Comparison of ENCODE assay signal across 9 cellular contexts in genomic region chr11:59174664-59175033, GRCh38. TPM values are rescaled to one million over a fixed set of nuclear protein-coding genes. Genes with fewer than 3 reads are reported as not detected.
DNase-seq lines count a peak whose midpoint lies in the region; ATAC-seq and TF ChIP-seq lines count a peak whose summit lies in the region.
"Had no signal": no experiment of that assay in that cellular context is flagged by ENCODE, and none has a peak within 500 bp of the region (broad histone marks: within the 10 kb centered on the region; RNA-seq: fewer than 3 reads in every experiment).

No MANE protein-coding gene starts in this region.

- H3K27ac Mint-ChIP-seq in activated B cell treated with CpG ODN at 0.5 μM for 24 hours, result peak overlapping the region; percentile 69

- BruUV-seq in HCT116 (replicated peaks; lab: Mats Ljungman, UMichigan), result TSS peak; percentile 22

- RAD21 ChIA-PET in HCT116 (lab: Charles Lee; ENCODE audit: low non-redundant PET in 1 of 2, low total read pairs in 2 of 2, uncharacterized antibody in 2 of 2, unreplicated experiment in 2 of 2), result no interaction called here

- peaks cover 38% of the 10 kb centered on the region for H3K4me1 Mint-ChIP-seq in activated B cell treated with CpG ODN at 0.5 μM for 24 hours

- CTCF ChIA-PET in HCT116 (lab: Charles Lee), result interaction anchor here (0.7 to 2.7 kb wide), 3 partner anchors 8 to 32 kb away, joined by 3 to 23 read pairs (median 3); no protein-coding TSS in a partner anchor
- CTCF ChIA-PET in activated B cell treated with CpG ODN at 0.5 μM for 24 hours (lab: Charles Lee), result interaction anchor here (0.7 to 9.0 kb wide), 5 partner anchors 10 to 90 kb away, joined by 3 to 102 read pairs (median 35); no protein-coding TSS in a partner anchor

- H3K4me3 Mint-ChIP-seq in activated B cell treated with CpG ODN at 0.5 μM for 24 hours, result peak overlapping the region; percentile 96

- H3K27ac ChIP-seq in HCT116 (ENCODE audit: low read depth, low read length) (no peak overlapping the region), smooth muscle cell (ENCODE audit: low read depth) (peak overlapping the region; percentile 85)

- H3K4me3 ChIP-seq in HCT116 (replicated peaks in 1 of 2; ENCODE audit: low read depth in 1 of 2, low read length in 2 of 2) (no peak overlapping the region), smooth muscle cell (peak overlapping the region; percentile 78)

- peaks cover 4% of the 10 kb centered on the region for H3K9me3 Mint-ChIP-seq in activated B cell treated with CpG ODN at 0.5 μM for 24 hours

- POLR2A ChIA-PET in HCT116 (lab: Charles Lee) (no interaction called here), activated B cell treated with CpG ODN at 0.5 μM for 24 hours (lab: Charles Lee) (interaction anchor here (0.6 to 6.4 kb wide), 6 partner anchors 8 to 597 kb away, joined by 3 to 70 read pairs (median 30); partner anchors contain the start of gene MPEG1)

- H3K9ac ChIP-seq in HCT116 (ENCODE audit: low read length), result no peak overlapping the region
- peak overlapping the region; percentile 68 for H3K9ac ChIP-seq in smooth muscle cell (ENCODE audit: low read depth)

- no peak for DNase-seq in HCT116 (ENCODE audit: low read depth, low spot score)
- no peak for DNase-seq in activated B cell treated with CpG ODN at 0.5 μM for 24 hours
- peak; percentile 70 for DNase-seq in kidney glomerular epithelial cell (lab: John Stamatoyannopoulos, UW)
- DNase-seq in smooth muscle cell (lab: John Stamatoyannopoulos, UW; ENCODE audit: unreplicated experiment), result no peak
- no peak for DNase-seq in HK-2 (ENCODE audit: unreplicated experiment)
- no peak for DNase-seq in NCI-H1048 (lab: John Stamatoyannopoulos, UW)
- DNase-seq: NCI-H1092 treated with DMSO at 0.1 percent for 48 hours had no signal

- intact Hi-C loops in HCT116 (cut with micrococcal nuclease), result no loop called here
- intact Hi-C loops in activated B cell treated with CpG ODN at 0.5 μM for 24 hours (cut with micrococcal nuclease), result loop anchor here (10.0 kb wide), 1 partner anchor 380 kb away; no protein-coding TSS in a partner anchor

- peaks cover 36% of the 10 kb centered on the region for H3K36me3 Mint-ChIP-seq in activated B cell treated with CpG ODN at 0.5 μM for 24 hours (ENCODE audit: low read depth)

- H3K4me2 ChIP-seq in HCT116 (ENCODE audit: low read length) (peak overlapping the region; percentile 98), smooth muscle cell (peak overlapping the region; percentile 98)

- TF ChIP-seq RAD21 in HCT116 (IDR thresholded peaks at IDR 0.05; ENCODE audit: low read depth), result no peak

- H2AFZ ChIP-seq in HCT116 (ENCODE audit: low read depth, low read length, poor library complexity, severe bottlenecking) (no peak overlapping the region), smooth muscle cell (ENCODE audit: low read depth) (no peak overlapping the region)

- ATAC-seq in HCT116, result no peak
- ATAC-seq in activated B cell treated with CpG ODN at 0.5 μM for 24 hours (ENCODE audit: low read depth), result no peak
- no peak for ATAC-seq in HG02763 (IDR thresholded peaks at IDR 0.05; ENCODE audit: unreplicated experiment)
- ATAC-seq in GM19351 (IDR thresholded peaks at IDR 0.05; ENCODE audit: unreplicated experiment), result no peak

- H3K9me2 ChIP-seq in HCT116 (ENCODE audit: insufficient read depth), result no peaks in the 10 kb centered on the region

- TF ChIP-seq CTCF in HCT116 (IDR thresholded peaks at IDR 0.05 in 2 of 3, conservative IDR thresholded peaks at IDR 0.05 in 1 of 3; ENCODE audit: borderline replicate concordance in 1 of 3, insufficient read depth in 1 of 3, low read depth in 2 of 3, low read length in 2 of 3), result no peak
- TF ChIP-seq CTCF in activated B cell treated with CpG ODN at 0.5 μM for 24 hours (IDR thresholded peaks at IDR 0.05), result no peak
- no peak for TF ChIP-seq CTCF in smooth muscle cell (IDR thresholded peaks at IDR 0.05; ENCODE audit: borderline replicate concordance, insufficient read depth, poor library complexity, severe bottlenecking)

- H3K9me3 ChIP-seq in HCT116 (ENCODE audit: control insufficient read depth in 1 of 2, insufficient read depth in 1 of 2, low read depth in 1 of 2, low read length in 2 of 2) (no peaks in the 10 kb centered on the region), smooth muscle cell (replicated peaks; ENCODE audit: low read depth) (no peaks in the 10 kb centered on the region)

- H3K27me3 Mint-ChIP-seq in activated B cell treated with CpG ODN at 0.5 μM for 24 hours, result no peaks in the 10 kb centered on the region

- WGBS in smooth muscle cell (ENCODE audit: low lambda C conversion rate), result 41% methylated on average over 7 of the region's 7 CpGs

- H3K27me3 ChIP-seq in HCT116 (ENCODE audit: insufficient read depth, low read length) (no peaks in the 10 kb centered on the region), smooth muscle cell (ENCODE audit: low read depth) (no peaks in the 10 kb centered on the region)

- H4K20me1 ChIP-seq in HCT116 (ENCODE audit: insufficient read depth), result no peaks in the 10 kb centered on the region
- H4K20me1 ChIP-seq in smooth muscle cell (ENCODE audit: low read depth), result peaks cover 13% of the 10 kb centered on the region

- H3K36me3 ChIP-seq in HCT116 (ENCODE audit: control insufficient read depth in 1 of 2, insufficient read depth in 2 of 2, low read length in 2 of 2) (no peaks in the 10 kb centered on the region), smooth muscle cell (ENCODE audit: low read depth) (no peaks in the 10 kb centered on the region)

- no peaks in the 10 kb centered on the region for H3K79me2 ChIP-seq in HCT116 (ENCODE audit: insufficient read depth, low read length)
- H3K79me2 ChIP-seq in smooth muscle cell (ENCODE audit: low read depth), result peaks cover 20% of the 10 kb centered on the region

- no peak for TF ChIP-seq POLR2A in HCT116 (IDR thresholded peaks at IDR 0.05; ENCODE audit: borderline replicate concordance, extremely low read depth, insufficient read depth, insufficient read length)

- H3K4me1 ChIP-seq in HCT116 (ENCODE audit: control insufficient read depth in 1 of 2, insufficient read depth in 2 of 2, low read length in 2 of 2), result peaks cover 14 to 39% of the 10 kb centered on the region in 2 experiments; a peak in 3 of 4 replicates
- H3K4me1 ChIP-seq in smooth muscle cell (ENCODE audit: low read depth), result peaks cover 31% of the 10 kb centered on the region

- H3F3A ChIP-seq in smooth muscle cell (ENCODE audit: low read depth), result peaks cover 12% of the 10 kb centered on the region

TF ChIP-seq in HCT116, 20 proteins besides CTCF, POLR2A, EP300 and RAD21 (continues in another document):
- TF ChIP-seq ZBTB33 (IDR thresholded peaks at IDR 0.05; ENCODE audit: extremely low read depth, insufficient replicate concordance, low read length) (no peak), SIN3A (IDR thresholded peaks at IDR 0.05; ENCODE audit: low read depth) (no peak), JUND (IDR thresholded peaks at IDR 0.05) (no peak), EZH2phosphoT487 (IDR thresholded peaks at IDR 0.05; ENCODE audit: borderline replicate concordance) (no peak), MAX (IDR thresholded peaks at IDR 0.05) (no peak), CBX3 (IDR thresholded peaks at IDR 0.05; ENCODE audit: low read depth) (no peak), ZNF274 (IDR thresholded peaks at IDR 0.05; ENCODE audit: low read depth, low read length) (no peak)

RNA-seq across cellular contexts. Expression of gene DTX4, which starts 2.7 kb away (rescaled TPM):
- total RNA-seq in HCT116 (2021; ENCODE audit: unreplicated experiment), result 7.6 TPM
- polyA plus RNA-seq in HCT116 (2012), result 3.6 and 4.3 TPM in 2 replicates
- total RNA-seq in activated B cell treated with CpG ODN at 0.5 μM for 24 hours, result 24.2 TPM in 2 replicates
- total RNA-seq in smooth muscle cell, result 13.0 and 14.2 TPM in 2 replicates
- polyA plus RNA-seq in smooth muscle cell, result 10.2 and 14.1 TPM in 2 replicates

RNA-seq across cellular contexts. Expression of gene FAM111A, which starts 32.0 kb away (rescaled TPM):
- total RNA-seq in HCT116 (2021; ENCODE audit: unreplicated experiment) (30.3 TPM), activated B cell treated with CpG ODN at 0.5 μM for 24 hours (51.5 and 64.3 TPM in 2 replicates), smooth muscle cell (14.3 and 36.8 TPM in 2 replicates)
- polyA plus RNA-seq in HCT116 (2012), result 9.0 and 13.5 TPM in 2 replicates
- 6.2 and 11.1 TPM in 2 replicates for polyA plus RNA-seq in smooth muscle cell

RNA-seq across cellular contexts. Expression of gene MPEG1, which starts 38.1 kb away (rescaled TPM):
- total RNA-seq in HCT116 (2021; ENCODE audit: unreplicated experiment) (0.07 TPM), activated B cell treated with CpG ODN at 0.5 μM for 24 hours (145 and 154 TPM in 2 replicates), smooth muscle cell (0.13 TPM in 1 of 2 replicates, not detected in the other)
- not detected in 2 replicates for polyA plus RNA-seq in HCT116 (2012)
- 0.07 TPM in 1 of 2 replicates, not detected in the other for polyA plus RNA-seq in smooth muscle cell

Comparison
In these comparisons a context has a peak if more than half of its experiments do, and no peak if none do; other contexts are left out.
1. RNA of gene MPEG1, which starts 38.1 kb away (total RNA-seq): 145 to 154 TPM in activated B cell treated with CpG ODN at 0.5 μM for 24 hours; 0.13 TPM in smooth muscle cell and 0.07 TPM in HCT116 (single experiment); every median in the first group is over 100 times any median in the second.